Comparison of ENCODE assay signal across 1 cellular context in genomic region chr2:225948903-225949302, GRCh38.
TF ChIP-seq lines count a peak whose summit lies in the region.

No MANE protein-coding gene starts in this region.

TF ChIP-seq in WTC11, 78 proteins besides CTCF, POLR2A, EP300 and RAD21 (continued from another document):
- TF ChIP-seq ATF6 (CRISPR knock-in tag; IDR thresholded peaks at IDR 0.05): no peak
- TF ChIP-seq ZNF317 (CRISPR knock-in tag; IDR thresholded peaks at IDR 0.05; ENCODE audit: borderline replicate concordance, low read depth): no peak
- TF ChIP-seq IRF1 (CRISPR knock-in tag; IDR thresholded peaks at IDR 0.05): no peak
- TF ChIP-seq TCF7 (CRISPR knock-in tag; IDR thresholded peaks at IDR 0.05; ENCODE audit: low read depth): no peak
- TF ChIP-seq JUN (CRISPR knock-in tag; IDR thresholded peaks at IDR 0.05): no peak
- TF ChIP-seq AFF4 (CRISPR knock-in tag; IDR thresholded peaks at IDR 0.05; ENCODE audit: borderline replicate concordance): no peak
- no peak for TF ChIP-seq AR (CRISPR knock-in tag; IDR thresholded peaks at IDR 0.05)
- no peak for TF ChIP-seq EMX1 (CRISPR knock-in tag; IDR thresholded peaks at IDR 0.05)
